ENCODE assay signal across 10 cellular contexts in genomic region chr11:70913715-70914231, GRCh38.
DNase-seq lines count a peak whose midpoint lies in the region; ATAC-seq lines count a peak whose summit lies in the region.
"Had no signal": no experiment of that assay in that cellular context is flagged by ENCODE, and none has a peak within 500 bp of the region (broad histone marks: within the 10 kb centered on the region; RNA-seq: fewer than 3 reads in every experiment).

No MANE protein-coding gene starts in this region.

- no peak for ATAC-seq in left cardiac atrium
- no peak for ATAC-seq in HG03139 (IDR thresholded peaks at IDR 0.05; ENCODE audit: unreplicated experiment)
- ATAC-seq: activated CD4-positive, alpha-beta T cell treated with anti-CD3 and anti-CD28 coated beads for 36 hours had no signal

- H3K9me3 Mint-ChIP-seq in activated T-helper 2 cell treated with anti-CD3 and anti-CD28 coated beads, Interferon-gamma antibody, Interleukin-2, Interleukin-4, amounts not matched to agents 10 μg/mL and 5 μg/mL and 100 μg/mL, durations not matched to agents 14 hours and 24 hours and 36 hours, result peaks cover 10% of the 10 kb centered on the region

- H3K27me3 Mint-ChIP-seq in activated T-helper 2 cell treated with anti-CD3 and anti-CD28 coated beads, Interferon-gamma antibody, Interleukin-2, Interleukin-4, amounts not matched to agents 10 μg/mL and 5 μg/mL and 100 μg/mL, durations not matched to agents 14 hours and 24 hours and 36 hours (ENCODE audit: low read depth), result no peaks in the 10 kb centered on the region

- no peaks in the 10 kb centered on the region for H3K36me3 Mint-ChIP-seq in activated T-helper 2 cell treated with anti-CD3 and anti-CD28 coated beads, Interferon-gamma antibody, Interleukin-2, Interleukin-4, amounts not matched to agents 10 μg/mL and 5 μg/mL and 100 μg/mL, durations not matched to agents 14 hours and 24 hours and 36 hours (ENCODE audit: low read depth)

- no peak overlapping the region for H3K4me3 Mint-ChIP-seq in activated T-helper 2 cell treated with anti-CD3 and anti-CD28 coated beads, Interferon-gamma antibody, Interleukin-2, Interleukin-4, amounts not matched to agents 10 μg/mL and 5 μg/mL and 100 μg/mL, durations not matched to agents 14 hours and 24 hours and 36 hours (ENCODE audit: low read depth)
- H3K4me3 Mint-ChIP-seq: activated CD4-positive, alpha-beta T cell treated with anti-CD3 and anti-CD28 coated beads for 36 hours had no signal

- intact Hi-C loops in cardiac septum (cut with DNase I) (no loop called here), left cardiac atrium (cut with DNase I) (no loop called here)
- intact Hi-C loops in activated T-helper 2 cell treated with anti-CD3 and anti-CD28 coated beads, Interferon-gamma antibody, Interleukin-2, Interleukin-4, amounts not matched to agents 10 μg/mL and 5 μg/mL and 100 μg/mL, durations not matched to agents 14 hours and 24 hours and 36 hours (cut with micrococcal nuclease), result no loop called here

- DNase-seq in cardiac septum (ENCODE audit: low spot score) (peak; percentile 38), left cardiac atrium (no peak), SW480 (ENCODE audit: low spot score) (peak; percentile 97), medulla oblongata (ENCODE audit: extremely low spot score) (peak; percentile 11), NCI-H226 (no peak), SW 1271 (lab: John Stamatoyannopoulos, UW) (no peak)
- no peak for DNase-seq in activated T-helper 2 cell treated with anti-CD3 and anti-CD28 coated beads, Interferon-gamma antibody, Interleukin-2, Interleukin-4, amounts not matched to agents 10 μg/mL and 5 μg/mL and 100 μg/mL, durations not matched to agents 14 hours and 24 hours and 36 hours (ENCODE audit: low spot score)
- DNase-seq: activated CD4-positive, alpha-beta T cell treated with anti-CD3 and anti-CD28 coated beads for 36 hours; stimulated activated CD4-positive, alpha-beta T cell treated with anti-CD3 and anti-CD28 coated beads, Interleukin-1b, Interleukin-23, amount 100 ng/mL, for 48 hours had no signal

- no peaks in the 10 kb centered on the region for H3K4me1 Mint-ChIP-seq in activated T-helper 2 cell treated with anti-CD3 and anti-CD28 coated beads, Interferon-gamma antibody, Interleukin-2, Interleukin-4, amounts not matched to agents 10 μg/mL and 5 μg/mL and 100 μg/mL, durations not matched to agents 14 hours and 24 hours and 36 hours (ENCODE audit: low read depth)
- H3K4me1 Mint-ChIP-seq: activated CD4-positive, alpha-beta T cell treated with anti-CD3 and anti-CD28 coated beads for 36 hours had no signal

- H3K27ac Mint-ChIP-seq in activated T-helper 2 cell treated with anti-CD3 and anti-CD28 coated beads, Interferon-gamma antibody, Interleukin-2, Interleukin-4, amounts not matched to agents 10 μg/mL and 5 μg/mL and 100 μg/mL, durations not matched to agents 14 hours and 24 hours and 36 hours, result no peak overlapping the region
- H3K27ac Mint-ChIP-seq: activated CD4-positive, alpha-beta T cell treated with anti-CD3 and anti-CD28 coated beads for 36 hours had no signal

Comparison
In these comparisons a context has a peak if more than half of its experiments do, and no peak if none do; other contexts are left out.
1. DNase-seq: peak in cardiac septum (single experiment), SW480 (single experiment) and medulla oblongata (single experiment); none in left cardiac atrium (single experiment), NCI-H226 (single experiment), activated T-helper 2 cell treated with anti-CD3 and anti-CD28 coated beads, Interferon-gamma antibody, Interleukin-2, Interleukin-4, amounts not matched to agents 10 μg/mL and 5 μg/mL and 100 μg/mL, durations not matched to agents 14 hours and 24 hours and 36 hours (single experiment) and SW 1271 (0 of 2).